14 cellular contexts compared by ENCODE assay signal in genomic region chr11:95991101-95991500, GRCh38.
A peak's percentile ranks its signal among the peaks of the same experiment; 100 is the strongest.
DNase-seq lines count a peak whose midpoint lies in the region; ATAC-seq and TF ChIP-seq lines count a peak whose summit lies in the region.
"Had no signal": no experiment of that assay in that cellular context is flagged by ENCODE, and none has a peak within 500 bp of the region (broad histone marks: within the 10 kb centered on the region; RNA-seq: fewer than 3 reads in every experiment).

No MANE protein-coding gene starts in this region.

- H3K4me3 ChIP-seq in AG10803 (ENCODE audit: low read length) (no peak overlapping the region), epithelial cell of esophagus (ENCODE audit: low read length) (no peak overlapping the region)
- H3K4me3 ChIP-seq: heart right ventricle, left ventricle myocardium inferior had no signal

- peaks cover 8% of the 10 kb centered on the region for H3K36me3 Mint-ChIP-seq in progenitor cell of endocrine pancreas (ENCODE audit: insufficient read depth)
- peaks cover 31% of the 10 kb centered on the region for H3K36me3 Mint-ChIP-seq in stimulated activated effector memory CD8-positive, alpha-beta T cell treated with anti-CD3 and anti-CD28 coated beads, Interleukin-12 subunit alpha, Interleukin-12 subunit beta, amount 100 ng/mL, for 72 hours

- H3K4me3 Mint-ChIP-seq in progenitor cell of endocrine pancreas (ENCODE audit: low read depth): no peak overlapping the region
- no peak overlapping the region for H3K4me3 Mint-ChIP-seq in stimulated activated effector memory CD8-positive, alpha-beta T cell treated with anti-CD3 and anti-CD28 coated beads, Interleukin-12 subunit alpha, Interleukin-12 subunit beta, amount 100 ng/mL, for 72 hours

- H3K27ac Mint-ChIP-seq in progenitor cell of endocrine pancreas: peak overlapping the region; percentile 92
- H3K27ac Mint-ChIP-seq in stimulated activated effector memory CD8-positive, alpha-beta T cell treated with anti-CD3 and anti-CD28 coated beads, Interleukin-12 subunit alpha, Interleukin-12 subunit beta, amount 100 ng/mL, for 72 hours: no peak overlapping the region

- no peak for ATAC-seq in stimulated activated effector memory CD8-positive, alpha-beta T cell treated with anti-CD3 and anti-CD28 coated beads, Interleukin-12 subunit alpha, Interleukin-12 subunit beta, amount 100 ng/mL, for 72 hours
- no peak for ATAC-seq in HG03342 (IDR thresholded peaks at IDR 0.05; ENCODE audit: unreplicated experiment)
- ATAC-seq: heart right ventricle had no signal

- no peaks in the 10 kb centered on the region for H3K9me3 Mint-ChIP-seq in progenitor cell of endocrine pancreas (ENCODE audit: low read depth)
- no peaks in the 10 kb centered on the region for H3K9me3 Mint-ChIP-seq in stimulated activated effector memory CD8-positive, alpha-beta T cell treated with anti-CD3 and anti-CD28 coated beads, Interleukin-12 subunit alpha, Interleukin-12 subunit beta, amount 100 ng/mL, for 72 hours

- peaks cover 11% of the 10 kb centered on the region for H3K4me1 Mint-ChIP-seq in progenitor cell of endocrine pancreas (ENCODE audit: low read depth)
- no peaks in the 10 kb centered on the region for H3K4me1 Mint-ChIP-seq in stimulated activated effector memory CD8-positive, alpha-beta T cell treated with anti-CD3 and anti-CD28 coated beads, Interleukin-12 subunit alpha, Interleukin-12 subunit beta, amount 100 ng/mL, for 72 hours

- no peak for TF ChIP-seq CTCF in AG10803 (conservative IDR thresholded peaks at IDR 0.05; ENCODE audit: low read length)
- TF ChIP-seq CTCF in epithelial cell of esophagus (IDR thresholded peaks at IDR 0.05; ENCODE audit: insufficient read depth, low read depth, low read length, missing control alignments): no peak
- no peak for TF ChIP-seq CTCF in progenitor cell of endocrine pancreas (IDR thresholded peaks at IDR 0.05; ENCODE audit: unreplicated experiment)

- H3K27me3 Mint-ChIP-seq in progenitor cell of endocrine pancreas: no peaks in the 10 kb centered on the region

- peak; percentile 42 for DNase-seq in AG10803 (ENCODE audit: low read depth)
- peak; percentile 66 for DNase-seq in LoVo (ENCODE audit: low spot score)
- DNase-seq in epithelial cell of esophagus (ENCODE audit: low read depth): peak; percentile 37
- DNase-seq in progenitor cell of endocrine pancreas (ENCODE audit: low spot score, unreplicated experiment): no peak
- no peak for DNase-seq in stimulated activated effector memory CD8-positive, alpha-beta T cell treated with anti-CD3 and anti-CD28 coated beads, Interleukin-12 subunit alpha, Interleukin-12 subunit beta, amount 100 ng/mL, for 72 hours (ENCODE audit: low spot score in 2 of 2)
- DNase-seq in activated CD4-positive, CD25-positive, alpha-beta regulatory T cell treated with anti-CD3 and anti-CD28 coated beads, Interleukin-2, amount 50 U/mL, for 72 hours: no peak
- no peak for DNase-seq in hypothalamus (lab: John Stamatoyannopoulos, UW)
- DNase-seq: activated naive CD4-positive, alpha-beta T cell treated with Interleukin-2 at 50 U/mL for 16 hours; central memory CD4-positive, alpha-beta T cell; heart right ventricle; left ventricle myocardium inferior; NCI-H1105; small intestine had no signal

Comparison
In these comparisons a context has a peak if more than half of its experiments do, and no peak if none do; other contexts are left out.
1. DNase-seq: peak in AG10803 (single experiment), LoVo (single experiment) and epithelial cell of esophagus (single experiment); none in progenitor cell of endocrine pancreas (single experiment), stimulated activated effector memory CD8-positive, alpha-beta T cell treated with anti-CD3 and anti-CD28 coated beads, Interleukin-12 subunit alpha, Interleukin-12 subunit beta, amount 100 ng/mL, for 72 hours (0 of 2), activated CD4-positive, CD25-positive, alpha-beta regulatory T cell treated with anti-CD3 and anti-CD28 coated beads, Interleukin-2, amount 50 U/mL, for 72 hours (single experiment) and hypothalamus (0 of 51).